Comparison of ENCODE assay signal across 32 cellular contexts in genomic region chr5:41822036-41822435, GRCh38.
"Had no signal": no experiment of that assay in that cellular context is flagged by ENCODE, and none has a peak within 500 bp of the region (broad histone marks: within the 10 kb centered on the region; RNA-seq: fewer than 3 reads in every experiment).

No MANE protein-coding gene starts in this region.

- H3K4me3 ChIP-seq: coronary artery, dorsolateral prefrontal cortex, esophagus muscularis mucosa, gastroesophageal sphincter, heart right ventricle had no signal

- H3K27ac Mint-ChIP-seq: activated CD4-positive, alpha-beta memory T cell treated with anti-CD3 and anti-CD28 coated beads for 36 hours; activated CD4-positive, alpha-beta T cell treated with anti-CD3 and anti-CD28 coated beads for 36 hours; activated CD4-positive, alpha-beta T cell treated with anti-CD3 and anti-CD28 coated beads, Interleukin-2, amount 10 ng/mL, durations not matched to agents 24 days and 14 days; activated CD8-positive, alpha-beta memory T cell treated with anti-CD3 and anti-CD28 coated beads, Interleukin-2, amount 10 ng/mL, durations not matched to agents 7 days and 5 days; activated CD8-positive, alpha-beta T cell treated with anti-CD3 and anti-CD28 coated beads, Interleukin-2, amount 10 ng/mL, durations not matched to agents 7 days and 5 days; activated naive CD4-positive, alpha-beta T cell treated with anti-CD3 and anti-CD28 coated beads, Interleukin-2, amount 10 ng/mL, durations not matched to agents 7 days and 5 days; activated naive CD4-positive, alpha-beta T cell treated with anti-CD3 and anti-CD28 coated beads, Interleukin-2, amount 50 U/mL, for 72 hours; activated naive CD8-positive, alpha-beta T cell treated with anti-CD3 and anti-CD28 coated beads, Interleukin-2, amount 10 ng/mL, durations not matched to agents 7 days and 5 days; activated T-helper 1 cell treated with anti-CD3 and anti-CD28 coated beads, Interleukin-12 subunit alpha, Interleukin-12 subunit beta, Interleukin-2, Interleukin-4 antibody, amounts not matched to agents 30 ng/mL and 10 ng/mL and 1 ng/mL, durations not matched to agents 14 hours and 24 hours and 36 hours; dendritic cell treated with granulocyte-macrophage colony-stimulating factor and Interleukin-4, amounts not matched to agents 40 ng/mL and 50 ng/mL, for 4 days; T-helper 17 cell; T-helper 2 cell treated with Interferon-gamma antibody and Interleukin-4, amounts not matched to agents 5 μg/mL and 100 μg/mL, for 36 hours had no signal

- H3K4me1 ChIP-seq: esophagus muscularis mucosa, foreskin keratinocyte, gastroesophageal sphincter had no signal

- H3K27me3 Mint-ChIP-seq: activated CD4-positive, alpha-beta memory T cell treated with anti-CD3 and anti-CD28 coated beads for 36 hours; activated CD4-positive, alpha-beta T cell treated with anti-CD3 and anti-CD28 coated beads for 36 hours; activated CD4-positive, alpha-beta T cell treated with anti-CD3 and anti-CD28 coated beads, Interleukin-2, amount 10 ng/mL, durations not matched to agents 24 days and 14 days; activated CD8-positive, alpha-beta memory T cell treated with anti-CD3 and anti-CD28 coated beads, Interleukin-2, amount 10 ng/mL, durations not matched to agents 7 days and 5 days; activated naive CD4-positive, alpha-beta T cell treated with anti-CD3 and anti-CD28 coated beads, Interleukin-2, amount 10 ng/mL, durations not matched to agents 7 days and 5 days; activated naive CD8-positive, alpha-beta T cell treated with anti-CD3 and anti-CD28 coated beads, Interleukin-2, amount 10 ng/mL, durations not matched to agents 7 days and 5 days; central memory CD8-positive, alpha-beta T cell; dendritic cell treated with granulocyte-macrophage colony-stimulating factor and Interleukin-4, amounts not matched to agents 40 ng/mL and 50 ng/mL, for 4 days; T-helper 17 cell had no signal

- H3K27me3 ChIP-seq: brain microvascular endothelial cell, dorsolateral prefrontal cortex, esophagus muscularis mucosa, foreskin keratinocyte, gastroesophageal sphincter, heart right ventricle had no signal

- DNase-seq: activated CD4-positive, alpha-beta memory T cell treated with anti-CD3 and anti-CD28 coated beads for 36 hours; activated CD4-positive, alpha-beta T cell treated with anti-CD3 and anti-CD28 coated beads for 36 hours; activated CD4-positive, alpha-beta T cell treated with anti-CD3 and anti-CD28 coated beads, Interleukin-2, amount 10 ng/mL, durations not matched to agents 24 days and 14 days; activated CD4-positive, CD25-positive, alpha-beta regulatory T cell; activated CD4-positive, CD25-positive, alpha-beta regulatory T cell treated with anti-CD3 and anti-CD28 coated beads, Interleukin-2, amount 50 U/mL, for 72 hours; activated CD8-positive, alpha-beta memory T cell treated with anti-CD3 and anti-CD28 coated beads, Interleukin-2, amount 10 ng/mL, durations not matched to agents 7 days and 5 days; activated CD8-positive, alpha-beta memory T cell treated with anti-CD3 and anti-CD28 coated beads, Interleukin-2, amount 50 U/mL, for 4 hours; activated CD8-positive, alpha-beta T cell treated with anti-CD3 and anti-CD28 coated beads, Interleukin-2, amount 10 ng/mL, durations not matched to agents 7 days and 5 days; activated gamma-delta T cell; activated naive CD4-positive, alpha-beta T cell; activated naive CD4-positive, alpha-beta T cell treated with anti-CD3 and anti-CD28 coated beads, Interleukin-2, amount 10 ng/mL, durations not matched to agents 7 days and 5 days; activated naive CD8-positive, alpha-beta T cell treated with anti-CD3 and anti-CD28 coated beads, Interleukin-2, amount 10 ng/mL, durations not matched to agents 7 days and 5 days; activated T-cell treated with anti-CD3 and anti-CD28 coated beads, Interleukin-2, amount 50 U/mL, for 1 hour; activated T-cell treated with anti-CD3 and anti-CD28 coated beads, Interleukin-2, amount 50 U/mL, for 48 hours; brain microvascular endothelial cell; dorsolateral prefrontal cortex; effector memory CD4-positive, alpha-beta T cell; erythroblast; foreskin keratinocyte; heart right ventricle; T-helper 1 cell; T-helper 17 cell; T1000; WERI-Rb-1 had no signal

- H3K4me1 Mint-ChIP-seq: activated naive CD4-positive, alpha-beta T cell treated with anti-CD3 and anti-CD28 coated beads, Interleukin-2, amount 10 ng/mL, durations not matched to agents 7 days and 5 days had no signal

- ATAC-seq: activated CD4-positive, alpha-beta T cell treated with anti-CD3 and anti-CD28 coated beads for 36 hours; activated CD8-positive, alpha-beta memory T cell treated with anti-CD3 and anti-CD28 coated beads, Interleukin-2, amount 10 ng/mL, durations not matched to agents 7 days and 5 days; activated CD8-positive, alpha-beta T cell treated with anti-CD3 and anti-CD28 coated beads, Interleukin-2, amount 10 ng/mL, durations not matched to agents 7 days and 5 days; activated naive CD4-positive, alpha-beta T cell treated with anti-CD3 and anti-CD28 coated beads, Interleukin-2, amount 50 U/mL, for 72 hours; foreskin keratinocyte; gastroesophageal sphincter; heart right ventricle; T-helper 17 cell had no signal

- H3K27ac ChIP-seq: brain microvascular endothelial cell, coronary artery, dorsolateral prefrontal cortex, esophagus muscularis mucosa, foreskin keratinocyte, gastroesophageal sphincter, heart right ventricle, WERI-Rb-1 had no signal

- H3K9me3 Mint-ChIP-seq: activated CD4-positive, alpha-beta memory T cell treated with anti-CD3 and anti-CD28 coated beads for 36 hours; activated naive CD4-positive, alpha-beta T cell treated with anti-CD3 and anti-CD28 coated beads, Interleukin-2, amount 10 ng/mL, durations not matched to agents 7 days and 5 days; activated naive CD4-positive, alpha-beta T cell treated with anti-CD3 and anti-CD28 coated beads, Interleukin-2, amount 50 U/mL, for 72 hours; activated naive CD8-positive, alpha-beta T cell treated with anti-CD3 and anti-CD28 coated beads, Interleukin-2, amount 10 ng/mL, durations not matched to agents 7 days and 5 days; activated T-helper 1 cell treated with anti-CD3 and anti-CD28 coated beads, Interleukin-12 subunit alpha, Interleukin-12 subunit beta, Interleukin-2, Interleukin-4 antibody, amounts not matched to agents 30 ng/mL and 10 ng/mL and 1 ng/mL, durations not matched to agents 14 hours and 24 hours and 36 hours; central memory CD8-positive, alpha-beta T cell; dendritic cell treated with granulocyte-macrophage colony-stimulating factor and Interleukin-4, amounts not matched to agents 40 ng/mL and 50 ng/mL, for 4 days; T-helper 2 cell treated with Interferon-gamma antibody and Interleukin-4, amounts not matched to agents 5 μg/mL and 100 μg/mL, for 36 hours had no signal

- H3K4me3 Mint-ChIP-seq: activated CD4-positive, alpha-beta memory T cell treated with anti-CD3 and anti-CD28 coated beads for 36 hours; activated CD4-positive, alpha-beta T cell treated with anti-CD3 and anti-CD28 coated beads for 36 hours; activated CD4-positive, alpha-beta T cell treated with anti-CD3 and anti-CD28 coated beads, Interleukin-2, amount 10 ng/mL, durations not matched to agents 24 days and 14 days; activated CD8-positive, alpha-beta memory T cell treated with anti-CD3 and anti-CD28 coated beads, Interleukin-2, amount 10 ng/mL, durations not matched to agents 7 days and 5 days; activated CD8-positive, alpha-beta T cell treated with anti-CD3 and anti-CD28 coated beads, Interleukin-2, amount 10 ng/mL, durations not matched to agents 7 days and 5 days; activated naive CD4-positive, alpha-beta T cell treated with anti-CD3 and anti-CD28 coated beads, Interleukin-2, amount 10 ng/mL, durations not matched to agents 7 days and 5 days; activated naive CD8-positive, alpha-beta T cell treated with anti-CD3 and anti-CD28 coated beads, Interleukin-2, amount 10 ng/mL, durations not matched to agents 7 days and 5 days; activated T-helper 1 cell treated with anti-CD3 and anti-CD28 coated beads, Interleukin-12 subunit alpha, Interleukin-12 subunit beta, Interleukin-2, Interleukin-4 antibody, amounts not matched to agents 30 ng/mL and 10 ng/mL and 1 ng/mL, durations not matched to agents 14 hours and 24 hours and 36 hours; central memory CD8-positive, alpha-beta T cell; dendritic cell treated with granulocyte-macrophage colony-stimulating factor and Interleukin-4, amounts not matched to agents 40 ng/mL and 50 ng/mL, for 4 days; T-helper 17 cell; T-helper 2 cell treated with Interferon-gamma antibody and Interleukin-4, amounts not matched to agents 5 μg/mL and 100 μg/mL, for 36 hours had no signal

- H3K36me3 ChIP-seq: brain microvascular endothelial cell, gastroesophageal sphincter, heart right ventricle, WERI-Rb-1 had no signal
